In genomic region chr9:35521708-35522107, GRCh38 we compare ENCODE assay signal across 13 cellular contexts. TPM values are rescaled to one million over a fixed set of nuclear protein-coding genes. Genes with fewer than 3 reads are reported as not detected.
DNase-seq lines count a peak whose midpoint lies in the region; ATAC-seq and TF ChIP-seq lines count a peak whose summit lies in the region.
"Had no signal": no experiment of that assay in that cellular context is flagged by ENCODE, and none has a peak within 500 bp of the region (broad histone marks: within the 10 kb centered on the region; RNA-seq: fewer than 3 reads in every experiment).

No MANE protein-coding gene starts in this region.

- H3K27ac ChIP-seq in SK-N-SH (ENCODE audit: low read depth in 2 of 2, low read length in 1 of 2) (peak overlapping the region in 1 of 2 experiments; percentile 29; a peak in 2 of 4 replicates), esophagus squamous epithelium (peak overlapping the region in 3 of 4 donors; percentile 54 to 82 (median 78)), aorta (ENCODE audit: low read depth in 1 of 2, low read length in 2 of 2) (peak overlapping the region; percentile 79 to 96)
- H3K27ac ChIP-seq: 22Rv1, foreskin keratinocyte, testis had no signal

- peaks cover 30 to 69% of the 10 kb centered on the region in 2 experiments for H3K4me1 ChIP-seq in SK-N-SH (ENCODE audit: control insufficient read depth in 1 of 2, insufficient read depth in 2 of 2, low read depth in 1 of 2, low read length in 1 of 2)
- peaks cover 16 to 72% (median 54%) of the 10 kb centered on the region in 3 donors for H3K4me1 ChIP-seq in esophagus squamous epithelium
- peaks cover 23 to 41% of the 10 kb centered on the region in 2 donors for H3K4me1 ChIP-seq in aorta (ENCODE audit: control insufficient read depth in 1 of 2, insufficient read depth in 2 of 2, low read length in 2 of 2)

- H3K36me3 ChIP-seq in SK-N-SH (replicated peaks in 1 of 2; ENCODE audit: control insufficient read depth in 1 of 2, insufficient read depth in 2 of 2, low read length in 1 of 2) (no peaks in the 10 kb centered on the region), esophagus squamous epithelium (no peaks in the 10 kb centered on the region), aorta (ENCODE audit: control insufficient read depth in 1 of 2, insufficient read depth in 2 of 2, low read length in 1 of 2) (peaks cover 0 to 2% of the 10 kb centered on the region in 2 donors)

- no peaks in the 10 kb centered on the region for H3K36me3 Mint-ChIP-seq in mesothelial cell of epicardium

- H3K4me2 ChIP-seq in SK-N-SH: 0 out of 2 replicates have a peak overlapping the region, but pooled peaks have one; percentile 17

- no peak overlapping the region for H2AFZ ChIP-seq in SK-N-SH (ENCODE audit: low read depth)

- H4K20me1 ChIP-seq in SK-N-SH (ENCODE audit: insufficient read depth): no peaks in the 10 kb centered on the region

- TF ChIP-seq CTCF in SK-N-SH (IDR thresholded peaks at IDR 0.05): no peak
- no peak for TF ChIP-seq CTCF in esophagus squamous epithelium (IDR thresholded peaks at IDR 0.05)
- TF ChIP-seq CTCF in mesothelial cell of epicardium (IDR thresholded peaks at IDR 0.05; ENCODE audit: unreplicated experiment): no peak

- H3F3A ChIP-seq in SK-N-SH (replicated peaks; ENCODE audit: insufficient read depth): peaks cover 37% of the 10 kb centered on the region

- no peaks in the 10 kb centered on the region for H3K27me3 Mint-ChIP-seq in mesothelial cell of epicardium (ENCODE audit: low read depth)

- no peaks in the 10 kb centered on the region for H3K9me2 ChIP-seq in SK-N-SH

- H3K27ac Mint-ChIP-seq in mesothelial cell of epicardium: no peak overlapping the region

- DNase-seq in SK-N-SH: no peak
- no peak for DNase-seq in esophagus squamous epithelium (lab: John Stamatoyannopoulos, UW)
- peak; percentile 23 for DNase-seq in mucosa of gallbladder (ENCODE audit: low spot score)
- DNase-seq in aorta: no peak
- no peak for DNase-seq in hypothalamus (lab: John Stamatoyannopoulos, UW)
- DNase-seq in KG1 (lab: John Stamatoyannopoulos, UW): no peak
- DNase-seq in mesothelial cell of epicardium (ENCODE audit: low spot score in 2 of 2, unreplicated experiment in 2 of 2): no peak
- DNase-seq: activated CD8-positive, alpha-beta memory T cell treated with anti-CD3 and anti-CD28 coated beads, Interleukin-2, amount 50 U/mL, for 4 hours; foreskin keratinocyte; NCI-H187; testis had no signal

- peaks cover 64% of the 10 kb centered on the region for H3K4me1 Mint-ChIP-seq in mesothelial cell of epicardium

- H3K9ac ChIP-seq in SK-N-SH: no peak overlapping the region

- H3K9me3 ChIP-seq in SK-N-SH: no peaks in the 10 kb centered on the region
- H3K9me3 ChIP-seq in esophagus squamous epithelium: no peaks in the 10 kb centered on the region
- no peaks in the 10 kb centered on the region for H3K9me3 ChIP-seq in aorta (ENCODE audit: control insufficient read depth, low read length)
- H3K9me3 ChIP-seq: testis had no signal

- H3K4me3 Mint-ChIP-seq in mesothelial cell of epicardium: no peak overlapping the region

- no peaks in the 10 kb centered on the region for H3K9me3 Mint-ChIP-seq in mesothelial cell of epicardium

- no peak for TF ChIP-seq EP300 in SK-N-SH (IDR thresholded peaks at IDR 0.05; ENCODE audit: borderline replicate concordance in 1 of 2, low read depth in 1 of 2, low read length in 1 of 2)

- 89% methylated on average over 2 of the region's 2 CpGs for WGBS in SK-N-SH (ENCODE audit: low lambda C conversion rate)
- WGBS in esophagus squamous epithelium, 2 donors: 73 to 100% methylated on average over 1 to 2 of the region's 2 CpGs
- 7 to 11% methylated on average over 2 of the region's 2 CpGs for WGBS in aorta, 2 donors

- intact Hi-C loops in esophagus squamous epithelium (cut with DNase I) (no loop called here), aorta (cut with DNase I) (no loop called here)

- peaks cover 75% of the 10 kb centered on the region for H3K79me2 ChIP-seq in SK-N-SH (ENCODE audit: insufficient read depth)

- ATAC-seq in SK-N-SH treated with all-trans-retinoic acid at 6 μM for 48 hours (no peak), aorta (ENCODE audit: low FRiP score) (peak; percentile 58)
- ATAC-seq: foreskin keratinocyte had no signal

- H3K27me3 ChIP-seq in SK-N-SH (ENCODE audit: insufficient read depth): no peaks in the 10 kb centered on the region
- H3K27me3 ChIP-seq in esophagus squamous epithelium: no peaks in the 10 kb centered on the region
- H3K27me3 ChIP-seq in aorta (ENCODE audit: control insufficient read depth in 1 of 2, insufficient read depth in 2 of 2, low read length in 1 of 2): no peaks in the 10 kb centered on the region
- H3K27me3 ChIP-seq: foreskin keratinocyte, testis had no signal

- H3K4me3 ChIP-seq in SK-N-SH (ENCODE audit: low read depth in 2 of 2, low read length in 1 of 2) (no peak overlapping the region), esophagus squamous epithelium (no peak overlapping the region), aorta (ENCODE audit: low read length in 2 of 2) (no peak overlapping the region)
- H3K4me3 ChIP-seq: testis had no signal

- TF ChIP-seq POLR2A in esophagus squamous epithelium (IDR thresholded peaks at IDR 0.05): no peak

- no peak for TF ChIP-seq RAD21 in SK-N-SH (IDR thresholded peaks at IDR 0.05; ENCODE audit: low read length)

- CTCF ChIA-PET in SK-N-SH (lab: Yijun Ruan, JAX): interaction anchor here (1.0 to 1.2 kb wide), 2 partner anchors 32 to 622 kb away, joined by 3 to 4 read pairs; no protein-coding TSS in a partner anchor

- POLR2A ChIA-PET in SK-N-SH (lab: Yijun Ruan, JAX): no interaction called here

TF ChIP-seq in SK-N-SH, 30 proteins besides CTCF, POLR2A, EP300 and RAD21:
- TF ChIP-seq CHD2 (IDR thresholded peaks at IDR 0.05; ENCODE audit: low read length, partially characterized antibody) (no peak), TCF12 (IDR thresholded peaks at IDR 0.05) (peak; percentile 22; the same call in 1 of the 2 replicates)

TF ChIP-seq in SK-N-SH treated with all-trans-retinoic acid at 6 μM for 48 hours, 23 proteins besides CTCF, POLR2A, EP300 and RAD21:
- TF ChIP-seq ISL1 (CRISPR knock-in tag; IDR thresholded peaks at IDR 0.05) (no peak), TCF4 (CRISPR knock-in tag; IDR thresholded peaks at IDR 0.05; ENCODE audit: borderline replicate concordance) (no peak), RARB (CRISPR knock-in tag; IDR thresholded peaks at IDR 0.05) (no peak), CSRNP3 (CRISPR knock-in tag; IDR thresholded peaks at IDR 0.05) (no peak), TOX (CRISPR knock-in tag; IDR thresholded peaks at IDR 0.05; ENCODE audit: borderline replicate concordance) (no peak), PPARA (CRISPR knock-in tag; IDR thresholded peaks at IDR 0.05; ENCODE audit: borderline replicate concordance) (no peak)
- TF ChIP-seq, protein P1, sequence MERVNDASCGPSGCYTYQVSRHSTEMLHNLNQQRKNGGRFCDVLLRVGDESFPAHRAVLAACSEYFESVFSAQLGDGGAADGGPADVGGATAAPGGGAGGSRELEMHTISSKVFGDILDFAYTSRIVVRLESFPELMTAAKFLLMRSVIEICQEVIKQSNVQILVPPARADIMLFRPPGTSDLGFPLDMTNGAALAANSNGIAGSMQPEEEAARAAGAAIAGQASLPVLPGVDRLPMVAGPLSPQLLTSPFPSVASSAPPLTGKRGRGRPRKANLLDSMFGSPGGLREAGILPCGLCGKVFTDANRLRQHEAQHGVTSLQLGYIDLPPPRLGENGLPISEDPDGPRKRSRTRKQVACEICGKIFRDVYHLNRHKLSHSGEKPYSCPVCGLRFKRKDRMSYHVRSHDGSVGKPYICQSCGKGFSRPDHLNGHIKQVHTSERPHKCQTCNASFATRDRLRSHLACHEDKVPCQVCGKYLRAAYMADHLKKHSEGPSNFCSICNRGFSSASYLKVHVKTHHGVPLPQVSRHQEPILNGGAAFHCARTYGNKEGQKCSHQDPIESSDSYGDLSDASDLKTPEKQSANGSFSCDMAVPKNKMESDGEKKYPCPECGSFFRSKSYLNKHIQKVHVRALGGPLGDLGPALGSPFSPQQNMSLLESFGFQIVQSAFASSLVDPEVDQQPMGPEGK (CRISPR knock-in tag; IDR thresholded peaks at IDR 0.05; ENCODE audit: borderline replicate concordance): no peak
TF ChIP-seq in SK-N-SH treated with all-trans-retinoic acid at 6 μM for 48 hours: peak in this region for 0.

RNA-seq across cellular contexts. Expression of gene RUSC2, which starts 31.8 kb away (rescaled TPM):
- polyA plus RNA-seq in SK-N-SH (2012; rRNA removed) (14.5 and 15.0 TPM in 2 replicates), aorta (10 to 100 TPM; 11.0 to 58.3 TPM)
- polyA plus RNA-seq in SK-N-SH (2012; cell fraction: cytosol; rRNA removed): 5.9 and 10.2 TPM in 2 replicates
- 42.3 and 43.3 TPM in 2 replicates for polyA plus RNA-seq in SK-N-SH (2012; cell fraction: nucleus; rRNA removed)
- total RNA-seq in esophagus squamous epithelium (10 to 100 TPM in 1 of 4 donors, 1 to 10 TPM in 3; 5.1 to 16.0 (median 8.6) TPM), mucosa of gallbladder (35.2 TPM), aorta (100 to 1,000 TPM in 1 of 2 donors, 10 to 100 TPM in 1; 65.8 to 112 TPM), mesothelial cell of epicardium (33.5 to 36.1 TPM (median 34.5 TPM) in 3 replicates)
